In genomic region chr6:29941916-29942274, GRCh38 we compare ENCODE assay signal across 8 cellular contexts. TPM values are rescaled to one million over a fixed set of nuclear protein-coding genes. Genes with fewer than 3 reads are reported as not detected.
DNase-seq lines count a peak whose midpoint lies in the region; ATAC-seq and TF ChIP-seq lines count a peak whose summit lies in the region.

No MANE protein-coding gene starts in this region.

- no peak overlapping the region; the same call in 1 of the 2 replicates for H3K4me3 ChIP-seq in GM23338
- peak overlapping the region; percentile 55 to 79 for H3K4me3 ChIP-seq in right atrium auricular region
- H3K4me3 ChIP-seq in smooth muscle cell, result peak overlapping the region; percentile 60

- H4K20me1 ChIP-seq in GM23338 (replicated peaks; ENCODE audit: insufficient read depth) (no peaks in the 10 kb centered on the region), smooth muscle cell (ENCODE audit: low read depth) (no peaks in the 10 kb centered on the region)

- no peaks in the 10 kb centered on the region for H3K9me2 ChIP-seq in GM23338 (ENCODE audit: insufficient read depth)

- no peak for DNase-seq in GM23338 (ENCODE audit: low spot score)
- no peak for DNase-seq in activated CD4-positive, alpha-beta memory T cell treated with anti-CD3 and anti-CD28 coated beads, Interleukin-2, amount 10 ng/mL, durations not matched to agents 7 days and 5 days
- no peak for DNase-seq in right atrium auricular region (ENCODE audit: low spot score)
- no peak for DNase-seq in smooth muscle cell (lab: John Stamatoyannopoulos, UW; ENCODE audit: unreplicated experiment)
- DNase-seq in NCI-H2107 treated with DMSO at 0.1 percent for 48 hours (lab: John Stamatoyannopoulos, UW; ENCODE audit: unreplicated experiment), result no peak
- DNase-seq in COLO829 (ENCODE audit: low spot score), result no peak
- DNase-seq in NCI-H774 (lab: John Stamatoyannopoulos, UW), result no peak
- DNase-seq in activated effector memory CD4-positive, alpha-beta T cell treated with Interleukin-2 at 50 U/mL for 16 hours, result no peak

- 30% methylated on average over 5 of the region's 5 CpGs for WGBS in smooth muscle cell (ENCODE audit: low lambda C conversion rate)

- H3K27ac Mint-ChIP-seq in GM23338, result no peak overlapping the region
- peak overlapping the region; percentile 96 for H3K27ac Mint-ChIP-seq in activated CD4-positive, alpha-beta memory T cell treated with anti-CD3 and anti-CD28 coated beads, Interleukin-2, amount 10 ng/mL, durations not matched to agents 7 days and 5 days

- H3K36me3 ChIP-seq in GM23338 (ENCODE audit: insufficient read depth), result no peaks in the 10 kb centered on the region
- no peaks in the 10 kb centered on the region for H3K36me3 ChIP-seq in right atrium auricular region
- H3K36me3 ChIP-seq in smooth muscle cell (ENCODE audit: low read depth), result no peaks in the 10 kb centered on the region

- peak overlapping the region; percentile 87 for H3K4me3 Mint-ChIP-seq in GM23338
- peak overlapping the region; percentile 87 for H3K4me3 Mint-ChIP-seq in activated CD4-positive, alpha-beta memory T cell treated with anti-CD3 and anti-CD28 coated beads, Interleukin-2, amount 10 ng/mL, durations not matched to agents 7 days and 5 days

- CTCF ChIA-PET in activated CD4-positive, alpha-beta memory T cell treated with anti-CD3 and anti-CD28 coated beads, Interleukin-2, amount 10 ng/mL, durations not matched to agents 7 days and 5 days (lab: Charles Lee), result interaction anchor here (0.9 to 1.3 kb wide), 2 partner anchors 55 to 151 kb away, joined by 3 read pairs; no protein-coding TSS in a partner anchor

- no peaks in the 10 kb centered on the region for H3K4me1 ChIP-seq in GM23338 (ENCODE audit: insufficient read depth)
- H3K4me1 ChIP-seq in right atrium auricular region, result peaks cover 0 to 4% of the 10 kb centered on the region in 2 donors
- H3K4me1 ChIP-seq in smooth muscle cell (ENCODE audit: low read depth), result no peaks in the 10 kb centered on the region

- no peaks in the 10 kb centered on the region for H3K9me3 ChIP-seq in right atrium auricular region
- no peaks in the 10 kb centered on the region for H3K9me3 ChIP-seq in smooth muscle cell (replicated peaks; ENCODE audit: low read depth)

- peaks cover 14% of the 10 kb centered on the region for H3K27me3 Mint-ChIP-seq in GM23338 (ENCODE audit: insufficient read depth, low read depth, poor library complexity)
- peaks cover 3% of the 10 kb centered on the region for H3K27me3 Mint-ChIP-seq in activated CD4-positive, alpha-beta memory T cell treated with anti-CD3 and anti-CD28 coated beads, Interleukin-2, amount 10 ng/mL, durations not matched to agents 7 days and 5 days

- no peak for TF ChIP-seq CTCF in GM23338 (conservative IDR thresholded peaks at IDR 0.05; ENCODE audit: low read depth in 2 of 2)
- no peak for TF ChIP-seq CTCF in right atrium auricular region (IDR thresholded peaks at IDR 0.05)
- TF ChIP-seq CTCF in smooth muscle cell (IDR thresholded peaks at IDR 0.05; ENCODE audit: borderline replicate concordance, insufficient read depth, poor library complexity, severe bottlenecking), result no peak

- H3K27ac ChIP-seq in GM23338 (ENCODE audit: low read depth), result no peak overlapping the region
- H3K27ac ChIP-seq in right atrium auricular region, result peak overlapping the region; percentile 86 to 90
- H3K27ac ChIP-seq in smooth muscle cell (ENCODE audit: low read depth), result peak overlapping the region; percentile 90

- H3F3A ChIP-seq in GM23338 (replicated peaks; ENCODE audit: low read depth) (no peaks in the 10 kb centered on the region), smooth muscle cell (ENCODE audit: low read depth) (no peaks in the 10 kb centered on the region)

- no peak for ATAC-seq in GM23338

- H3K36me3 Mint-ChIP-seq in GM23338 (ENCODE audit: low read depth), result peaks cover 37% of the 10 kb centered on the region
- peaks cover 48% of the 10 kb centered on the region for H3K36me3 Mint-ChIP-seq in activated CD4-positive, alpha-beta memory T cell treated with anti-CD3 and anti-CD28 coated beads, Interleukin-2, amount 10 ng/mL, durations not matched to agents 7 days and 5 days (ENCODE audit: low read depth)

- peaks cover 14% of the 10 kb centered on the region for H3K9me3 Mint-ChIP-seq in GM23338
- peaks cover 3% of the 10 kb centered on the region for H3K9me3 Mint-ChIP-seq in activated CD4-positive, alpha-beta memory T cell treated with anti-CD3 and anti-CD28 coated beads, Interleukin-2, amount 10 ng/mL, durations not matched to agents 7 days and 5 days

- H3K79me2 ChIP-seq in GM23338 (replicated peaks; ENCODE audit: insufficient read depth) (no peaks in the 10 kb centered on the region), smooth muscle cell (ENCODE audit: low read depth) (no peaks in the 10 kb centered on the region)

- H3K9ac ChIP-seq in smooth muscle cell (ENCODE audit: low read depth), result peak overlapping the region; percentile 93

- no peak overlapping the region for H3K4me2 ChIP-seq in GM23338
- peak overlapping the region; percentile 90 for H3K4me2 ChIP-seq in smooth muscle cell

- H2AFZ ChIP-seq in GM23338, result no peak overlapping the region
- peak overlapping the region; percentile 98 for H2AFZ ChIP-seq in smooth muscle cell (ENCODE audit: low read depth)

- no peaks in the 10 kb centered on the region for H3K27me3 ChIP-seq in GM23338 (ENCODE audit: insufficient read depth)
- no peaks in the 10 kb centered on the region for H3K27me3 ChIP-seq in right atrium auricular region
- H3K27me3 ChIP-seq in smooth muscle cell (ENCODE audit: low read depth), result no peaks in the 10 kb centered on the region

- POLR2A ChIA-PET in activated CD4-positive, alpha-beta memory T cell treated with anti-CD3 and anti-CD28 coated beads, Interleukin-2, amount 10 ng/mL, durations not matched to agents 7 days and 5 days (lab: Charles Lee), result interaction anchor here (0.8 to 3.1 kb wide), 9 partner anchors 13 to 151 kb away, joined by 3 to 47 read pairs (median 10); partner anchors contain the start of genes POLR1H and PPP1R11

- H3K4me1 Mint-ChIP-seq in GM23338, result peaks cover 24% of the 10 kb centered on the region
- peaks cover 44% of the 10 kb centered on the region for H3K4me1 Mint-ChIP-seq in activated CD4-positive, alpha-beta memory T cell treated with anti-CD3 and anti-CD28 coated beads, Interleukin-2, amount 10 ng/mL, durations not matched to agents 7 days and 5 days

TF ChIP-seq in GM23338, 12 proteins besides CTCF, POLR2A, EP300 and RAD21 (continues in another document):
- no peak for TF ChIP-seq NANOG (IDR thresholded peaks at IDR 0.05; ENCODE audit: borderline replicate concordance)
- TF ChIP-seq REST (IDR thresholded peaks at IDR 0.05; ENCODE audit: unreplicated experiment), result no peak
- no peak for TF ChIP-seq EZH2phosphoT487 (IDR thresholded peaks at IDR 0.05; ENCODE audit: unreplicated experiment)

RNA-seq across cellular contexts. Expression of gene HLA-A, which starts 0.4 kb away (rescaled TPM):
- total RNA-seq in GM23338 (2014; rRNA removed; shearing (Covaris generic)), result 173 and 203 TPM in 2 replicates
- polyA plus RNA-seq in GM23338 (2016; fragmentation: Nextera tagmentation; extraction: Ambion mirVana) (170 and 180 TPM in 2 replicates), smooth muscle cell (489 and 558 TPM in 2 replicates)
- total RNA-seq in activated CD4-positive, alpha-beta memory T cell treated with anti-CD3 and anti-CD28 coated beads, Interleukin-2, amount 10 ng/mL, durations not matched to agents 7 days and 5 days, result 1,000 to 10,000 TPM; 2,531 to 2,553 TPM
- total RNA-seq in right atrium auricular region (100 to 1,000 TPM; 272 to 536 TPM), smooth muscle cell (287 and 310 TPM in 2 replicates)
